In the genomic region with DNA sequence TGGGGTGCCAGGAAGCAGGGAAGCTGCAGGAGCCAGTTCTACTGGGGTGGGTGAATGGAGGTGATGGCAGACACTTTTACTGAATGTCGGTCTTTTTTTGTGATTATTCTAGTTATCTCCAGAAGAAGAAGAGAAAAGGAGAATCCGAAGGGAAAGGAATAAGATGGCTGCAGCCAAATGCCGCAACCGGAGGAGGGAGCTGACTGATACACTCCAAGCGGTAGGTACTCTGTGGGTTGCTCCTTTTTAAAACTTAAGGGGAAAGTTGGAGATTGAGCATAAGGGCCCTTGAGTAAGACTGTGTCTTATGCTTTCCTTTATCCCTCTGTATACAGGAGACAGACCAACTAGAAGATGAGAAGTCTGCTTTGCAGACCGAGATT, we compare ENCODE assay signal across 8 cellular contexts. TPM values are rescaled to one million over a fixed set of nuclear protein-coding genes. Genes with fewer than 3 reads are reported as not detected.
DNase-seq lines count a peak whose midpoint lies in the region; ATAC-seq and TF ChIP-seq lines count a peak whose summit lies in the region.

No MANE protein-coding gene starts in this region.

- no peaks in the 10 kb centered on the region for H4K20me1 ChIP-seq in HCT116 (ENCODE audit: insufficient read depth)

- H3K4me1 ChIP-seq in HCT116 (ENCODE audit: control insufficient read depth in 1 of 2, insufficient read depth in 2 of 2, low read length in 2 of 2), result peaks cover 10 to 39% of the 10 kb centered on the region in 2 experiments

- H3K9me3 ChIP-seq in HCT116 (ENCODE audit: control insufficient read depth in 1 of 2, insufficient read depth in 1 of 2, low read depth in 1 of 2, low read length in 2 of 2), result no peaks in the 10 kb centered on the region
- no peaks in the 10 kb centered on the region for H3K9me3 ChIP-seq in iPS-18c (ENCODE audit: control insufficient read depth, insufficient read depth, low read length)

- H3K27ac ChIP-seq in HCT116 (ENCODE audit: low read depth, low read length), result no peak overlapping the region

- intact Hi-C loops in HCT116 (cut with micrococcal nuclease), result no loop called here

- no peak for TF ChIP-seq POLR2A in HCT116 (IDR thresholded peaks at IDR 0.05; ENCODE audit: borderline replicate concordance, extremely low read depth, insufficient read depth, insufficient read length)

- POLR2A ChIA-PET in HCT116 (lab: Charles Lee), result interaction anchor here (0.7 to 1.5 kb wide), 3 partner anchors 10 to 13 kb away, joined by 3 to 4 read pairs (median 3); no protein-coding TSS in a partner anchor

- no peak for TF ChIP-seq RAD21 in HCT116 (IDR thresholded peaks at IDR 0.05; ENCODE audit: low read depth)

- peaks cover 20% of the 10 kb centered on the region for H3K79me2 ChIP-seq in HCT116 (ENCODE audit: insufficient read depth, low read length)

- H3K9ac ChIP-seq in HCT116 (ENCODE audit: low read length), result no peak overlapping the region

- BruUV-seq in HCT116 (replicated peaks; lab: Mats Ljungman, UMichigan), result no TSS peak

- no peak for DNase-seq in HCT116 (ENCODE audit: low read depth, low spot score)
- peak; percentile 25 for DNase-seq in amniotic epithelial cell (ENCODE audit: low read depth)
- DNase-seq in skeletal muscle cell (ENCODE audit: low read depth), result no peak
- DNase-seq in cerebellum (ENCODE audit: low spot score), result no peak
- DNase-seq in NCI-H2107 treated with DMSO at 0.1 percent for 48 hours (lab: John Stamatoyannopoulos, UW; ENCODE audit: unreplicated experiment), result no peak
- no peak for DNase-seq in NCI-H1105 treated with DMSO at 0.1 percent for 48 hours (lab: John Stamatoyannopoulos, UW)

- CTCF ChIA-PET in HCT116 (lab: Charles Lee), result no interaction called here

- H3K4me3 ChIP-seq in HCT116 (replicated peaks in 1 of 2; ENCODE audit: low read depth in 1 of 2, low read length in 2 of 2) (peak overlapping the region in 1 of 2 experiments; percentile 97; a peak in 1 of 4 replicates), iPS-18c (ENCODE audit: insufficient read depth, low read depth, low read length) (peak overlapping the region; percentile 63; the same call in 1 of the 2 replicates), skeletal muscle cell (ENCODE audit: low read depth, low read length) (peak overlapping the region; percentile 94)

- peak overlapping the region; percentile 100 for H3K4me2 ChIP-seq in HCT116 (ENCODE audit: low read length)

- H3K9me2 ChIP-seq in HCT116 (ENCODE audit: insufficient read depth), result no peaks in the 10 kb centered on the region

- TF ChIP-seq CTCF in HCT116 (IDR thresholded peaks at IDR 0.05 in 2 of 3, conservative IDR thresholded peaks at IDR 0.05 in 1 of 3; ENCODE audit: borderline replicate concordance in 1 of 3, insufficient read depth in 1 of 3, low read depth in 2 of 3, low read length in 2 of 3), result no peak

- no peak for ATAC-seq in HCT116
- no peak for ATAC-seq in GM18502 (IDR thresholded peaks at IDR 0.05; ENCODE audit: poor library complexity, unreplicated experiment)

- H2AFZ ChIP-seq in HCT116 (ENCODE audit: low read depth, low read length, poor library complexity, severe bottlenecking), result no peak overlapping the region

- H3K27me3 ChIP-seq in HCT116 (ENCODE audit: insufficient read depth, low read length), result no peaks in the 10 kb centered on the region

- H3K36me3 ChIP-seq in HCT116 (ENCODE audit: control insufficient read depth in 1 of 2, insufficient read depth in 2 of 2, low read length in 2 of 2), result peaks cover 16 to 22% of the 10 kb centered on the region in 2 experiments

- RAD21 ChIA-PET in HCT116 (lab: Charles Lee; ENCODE audit: low non-redundant PET in 1 of 2, low total read pairs in 2 of 2, uncharacterized antibody in 2 of 2, unreplicated experiment in 2 of 2), result no interaction called here

TF ChIP-seq in HCT116, 20 proteins besides CTCF, POLR2A, EP300 and RAD21:
- TF ChIP-seq, protein P1, sequence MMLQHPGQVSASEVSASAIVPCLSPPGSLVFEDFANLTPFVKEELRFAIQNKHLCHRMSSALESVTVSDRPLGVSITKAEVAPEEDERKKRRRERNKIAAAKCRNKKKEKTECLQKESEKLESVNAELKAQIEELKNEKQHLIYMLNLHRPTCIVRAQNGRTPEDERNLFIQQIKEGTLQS (IDR thresholded peaks at IDR 0.05), result no peak
- TF ChIP-seq POLR2AphosphoS5 (IDR thresholded peaks at IDR 0.05; ENCODE audit: low read depth, low read length), result peak; percentile 29; the same call in 1 of the 2 replicates
TF ChIP-seq in HCT116: peak in this region for 1.

RNA-seq across cellular contexts. Expression of a gene that starts 1.8 kb away (rescaled TPM):
- total RNA-seq in HCT116 (2021; ENCODE audit: unreplicated experiment) (50.4 TPM), cerebellum (36.3 TPM)
- 539 and 952 TPM in 2 replicates for polyA plus RNA-seq in HCT116 (2012)
